Comparison of ENCODE assay signal across 29 cellular contexts in the genomic region with DNA sequence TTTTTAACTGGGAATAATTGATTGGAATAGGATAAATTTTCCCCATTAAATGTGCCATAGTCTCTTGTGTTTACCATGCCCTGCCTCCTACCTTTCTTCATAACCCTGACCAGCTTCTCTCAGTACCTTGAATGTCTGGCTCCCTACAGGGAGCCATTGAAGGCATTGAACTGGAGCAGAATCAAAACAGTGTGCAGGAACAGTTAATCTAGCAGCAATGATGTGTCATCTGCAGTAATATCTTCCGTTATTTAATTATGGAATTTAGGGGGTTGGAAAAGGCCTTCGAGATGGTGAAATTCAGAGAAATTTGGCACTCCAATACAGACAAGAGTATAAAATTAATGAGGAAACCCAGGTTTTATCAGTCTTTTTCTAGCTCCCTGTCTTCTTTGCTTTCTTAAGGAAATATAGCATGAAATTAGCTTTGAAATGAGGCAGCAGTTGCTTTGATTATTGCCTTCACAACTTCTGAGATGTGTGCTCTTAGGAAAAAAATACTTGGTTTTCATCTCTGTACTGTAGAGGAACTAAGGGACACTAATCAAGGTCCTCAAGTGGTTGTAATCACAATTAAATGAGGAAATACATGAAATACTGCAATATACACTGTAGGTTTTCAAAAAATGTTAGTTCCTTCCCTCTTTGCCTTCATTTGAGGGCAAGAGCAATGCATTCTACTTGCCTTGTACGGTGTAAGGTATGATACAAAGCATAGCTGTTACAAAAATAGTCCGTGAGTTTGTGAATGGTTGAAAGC.
DNase-seq lines count a peak whose midpoint lies in the region; ATAC-seq and TF ChIP-seq lines count a peak whose summit lies in the region.
"Had no signal": no experiment of that assay in that cellular context is flagged by ENCODE, and none has a peak within 500 bp of the region (broad histone marks: within the 10 kb centered on the region; RNA-seq: fewer than 3 reads in every experiment).

No MANE protein-coding gene starts in this region.

- no TSS peak for BruUV-seq in IMR-90 (replicated peaks; lab: Mats Ljungman, UMichigan)

- no peak overlapping the region for H4K8ac ChIP-seq in IMR-90 (ENCODE audit: low read depth in 2 of 2, low read length in 2 of 2)

- intact Hi-C loops in IMR-90 (cut with micrococcal nuclease) (loop anchor here (2.0 to 5.0 kb wide), 2 partner anchors 118 to 205 kb away; no protein-coding TSS in a partner anchor), esophagus muscularis mucosa (cut with DNase I) (no loop called here)

- TF ChIP-seq POLR2A in IMR-90 (IDR thresholded peaks at IDR 0.05; ENCODE audit: low read depth, low read length): no peak
- TF ChIP-seq POLR2A in esophagus muscularis mucosa (IDR thresholded peaks at IDR 0.05; ENCODE audit: low read depth): no peak

- no peak overlapping the region for H2AK5ac ChIP-seq in IMR-90 (ENCODE audit: low read depth, low read length)

- H3K9me3 ChIP-seq in IMR-90 (ENCODE audit: control insufficient read depth, insufficient read depth, low read length) (no peaks in the 10 kb centered on the region), smooth muscle cell (replicated peaks; ENCODE audit: low read depth) (no peaks in the 10 kb centered on the region), esophagus muscularis mucosa (no peaks in the 10 kb centered on the region)
- H3K9me3 ChIP-seq: body of pancreas, heart right ventricle, prostate gland, stomach, thyroid gland had no signal

- in situ Hi-C loops in IMR-90 (cut with MboI; ENCODE audit: low sequenced_read_pairs): no loop called here

- H3K27ac ChIP-seq in IMR-90 (ENCODE audit: insufficient read depth, low read length) (no peak overlapping the region), smooth muscle cell (ENCODE audit: low read depth) (peak overlapping the region; percentile 84), esophagus muscularis mucosa (replicated peaks in 1 of 4) (no peak overlapping the region)
- H3K27ac ChIP-seq: body of pancreas, foreskin keratinocyte, heart right ventricle, prostate gland, thyroid gland had no signal

- no peak for TF ChIP-seq CTCF in IMR-90 (conservative IDR thresholded peaks at IDR 0.05; ENCODE audit: low read depth, low read length)
- TF ChIP-seq CTCF in smooth muscle cell (IDR thresholded peaks at IDR 0.05; ENCODE audit: borderline replicate concordance, insufficient read depth, poor library complexity, severe bottlenecking): no peak
- TF ChIP-seq CTCF in esophagus muscularis mucosa (IDR thresholded peaks at IDR 0.05): no peak

- no peak overlapping the region for H3K56ac ChIP-seq in IMR-90 (ENCODE audit: extremely low read depth, insufficient read depth, low read length)

- peaks cover 8% of the 10 kb centered on the region for H3F3A ChIP-seq in smooth muscle cell (ENCODE audit: low read depth)

- no peaks in the 10 kb centered on the region for H3K79me1 ChIP-seq in IMR-90 (ENCODE audit: low read depth in 1 of 2, low read length in 2 of 2)

- H4K20me1 ChIP-seq in IMR-90 (ENCODE audit: insufficient read depth, low read length) (no peaks in the 10 kb centered on the region), smooth muscle cell (ENCODE audit: low read depth) (no peaks in the 10 kb centered on the region)

- H3K4me1 ChIP-seq in IMR-90 (ENCODE audit: control insufficient read depth, insufficient read depth, low read length) (peaks cover 8% of the 10 kb centered on the region), smooth muscle cell (ENCODE audit: low read depth) (peaks cover 4% of the 10 kb centered on the region), esophagus muscularis mucosa (peaks cover 0 to 29% (median 23%) of the 10 kb centered on the region in 4 donors)
- H3K4me1 ChIP-seq: body of pancreas, foreskin keratinocyte, prostate gland had no signal

- dilution Hi-C loops in IMR-90 (cut with HindIII; ENCODE audit: low sequenced_read_pairs, unreplicated experiment): no loop called here

- H3K4ac ChIP-seq in IMR-90 (ENCODE audit: low read depth, low read length): no peak overlapping the region

- no peak overlapping the region for H4K5ac ChIP-seq in IMR-90 (ENCODE audit: low read depth, low read length)

- H2AFZ ChIP-seq in IMR-90 (replicated peaks; ENCODE audit: low read length, poor library complexity) (no peak overlapping the region), smooth muscle cell (ENCODE audit: low read depth) (no peak overlapping the region)

- no peak overlapping the region for H3K4me3 ChIP-seq in IMR-90 (ENCODE audit: insufficient read depth, low read depth, low read length)
- H3K4me3 ChIP-seq in smooth muscle cell: no peak overlapping the region
- H3K4me3 ChIP-seq in esophagus muscularis mucosa: no peak overlapping the region
- H3K4me3 ChIP-seq: body of pancreas, heart right ventricle, K562, prostate gland, stomach, thyroid gland had no signal

- H3K36me3 ChIP-seq in IMR-90 (ENCODE audit: control insufficient read depth, insufficient read depth, low read length): no peaks in the 10 kb centered on the region
- no peaks in the 10 kb centered on the region for H3K36me3 ChIP-seq in smooth muscle cell (ENCODE audit: low read depth)
- no peaks in the 10 kb centered on the region for H3K36me3 ChIP-seq in esophagus muscularis mucosa
- H3K36me3 ChIP-seq: heart right ventricle, prostate gland, stomach, thyroid gland had no signal

- H3K9ac ChIP-seq in IMR-90 (ENCODE audit: low read depth, low read length): no peak overlapping the region
- peak overlapping the region; percentile 21 for H3K9ac ChIP-seq in smooth muscle cell (ENCODE audit: low read depth)

- no peak for ATAC-seq in IMR-90 (ENCODE audit: low read depth)
- ATAC-seq: activated naive CD8-positive, alpha-beta T cell treated with anti-CD3 and anti-CD28 coated beads, Interleukin-2, amount 50 U/mL, for 24 hours; body of pancreas; heart right ventricle; K562 had no signal

- WGBS in IMR-90 (ENCODE audit: extremely low coverage in 2 of 2, insufficient read length in 1 of 2), 2 experiments: no CpG with 5 or more reads among the region's 4 CpGs
- WGBS in smooth muscle cell (ENCODE audit: low lambda C conversion rate): 65% methylated on average over 4 of the region's 4 CpGs
- 66% methylated on average over 4 of the region's 4 CpGs for WGBS in esophagus muscularis mucosa

- no peaks in the 10 kb centered on the region; the same call in 1 of the 2 replicates for H3K9me1 ChIP-seq in IMR-90 (ENCODE audit: insufficient read depth, low read length)

- H2AK9ac ChIP-seq in IMR-90 (replicated peaks; ENCODE audit: low read depth, low read length, poor library complexity): no peak overlapping the region

- H2BK15ac ChIP-seq in IMR-90 (ENCODE audit: low read depth, low read length): no peak overlapping the region

- H3K79me2 ChIP-seq in smooth muscle cell (ENCODE audit: low read depth): no peaks in the 10 kb centered on the region

- H3K14ac ChIP-seq in IMR-90 (replicated peaks; ENCODE audit: low read depth, low read length): no peak overlapping the region

- H3K18ac ChIP-seq in IMR-90 (ENCODE audit: low read depth, low read length): peak overlapping the region; percentile 89; the same call in 1 of the 2 replicates

- H2BK5ac ChIP-seq in IMR-90 (ENCODE audit: low read depth, low read length, poor library complexity, severe bottlenecking): no peak overlapping the region

- no peak overlapping the region for H3K23ac ChIP-seq in IMR-90 (ENCODE audit: low read depth, low read length)

- H2BK20ac ChIP-seq in IMR-90 (ENCODE audit: low read depth, low read length): no peak overlapping the region

- H3K4me2 ChIP-seq in IMR-90 (ENCODE audit: low read depth, low read length) (no peak overlapping the region), smooth muscle cell (peak overlapping the region; percentile 2)

- no peak overlapping the region for H4K91ac ChIP-seq in IMR-90 (ENCODE audit: insufficient read depth, low read depth, low read length)

- TF ChIP-seq EP300 in esophagus muscularis mucosa (IDR thresholded peaks at IDR 0.05): no peak

- H2BK120ac ChIP-seq in IMR-90 (ENCODE audit: low read depth, low read length): peak overlapping the region; percentile 56; the same call in 1 of the 2 replicates

- CTCF ChIA-PET in IMR-90 (lab: Yijun Ruan, JAX): no interaction called here

- H3K27me3 ChIP-seq in IMR-90 (ENCODE audit: control insufficient read depth, insufficient read depth, low read length) (peaks cover 2% of the 10 kb centered on the region; the same call in 1 of the 2 replicates), smooth muscle cell (ENCODE audit: low read depth) (no peaks in the 10 kb centered on the region), esophagus muscularis mucosa (no peaks in the 10 kb centered on the region)
- H3K27me3 ChIP-seq: body of pancreas, foreskin keratinocyte, heart right ventricle, stomach, thyroid gland had no signal

- DNase-seq in IMR-90 (no peak), amniotic epithelial cell (ENCODE audit: low read depth) (peak; percentile 71), iris pigment epithelial cell (ENCODE audit: low read depth) (peak; percentile 63), smooth muscle cell (lab: John Stamatoyannopoulos, UW; ENCODE audit: unreplicated experiment) (no peak), esophagus muscularis mucosa (ENCODE audit: extremely low spot score) (no peak), middle frontal gyrus (ENCODE audit: extremely low spot score, low spot score) (no peak)
- DNase-seq in activated effector memory CD4-positive, alpha-beta T cell treated with anti-CD3 and anti-CD28 coated beads, Interleukin-2, amount 50 U/mL, for 16 hours: no peak
- DNase-seq: activated CD4-positive, alpha-beta T cell treated with anti-CD3 and anti-CD28 coated beads for 4 hours; activated CD8-positive, alpha-beta memory T cell treated with anti-CD3 and anti-CD28 coated beads for 24 hours; activated gamma-delta T cell treated with Interleukin-2 at 50 U/mL for 16 hours; activated naive CD8-positive, alpha-beta T cell treated with anti-CD3 and anti-CD28 coated beads, Interleukin-2, amount 50 U/mL, for 24 hours; body of pancreas; C1 segment of cervical spinal cord; COR-L47; DMS53; foreskin keratinocyte; H7; heart right ventricle; left cardiac atrium; mammary epithelial cell; MM.1S; NCI-H1417 treated with DMSO at 0.1 percent for 48 hours; NCI-H2107; OCI-M1; stomach; T-helper 2 cell; thyroid gland had no signal

- TF ChIP-seq RAD21 in IMR-90 (IDR thresholded peaks at IDR 0.05; ENCODE audit: low read length): no peak

- POLR2A ChIA-PET in IMR-90 (lab: Charles Lee; ENCODE audit: unreplicated experiment): no interaction called here

TF ChIP-seq in IMR-90, 13 proteins besides CTCF, POLR2A, EP300 and RAD21 (continues in another document):
- TF ChIP-seq MAFK (IDR thresholded peaks at IDR 0.05; ENCODE audit: low read depth, low read length) (no peak), RFX5 (IDR thresholded peaks at IDR 0.05; ENCODE audit: low read depth, low read length) (no peak), NFE2L2 (IDR thresholded peaks at IDR 0.05; ENCODE audit: low read depth, low read length) (no peak), SMC3 (IDR thresholded peaks at IDR 0.05; ENCODE audit: low read depth, low read length) (no peak), MAZ (IDR thresholded peaks at IDR 0.05; ENCODE audit: borderline replicate concordance, low read depth, low read length) (no peak), BHLHE40 (IDR thresholded peaks at IDR 0.05; ENCODE audit: low read depth, low read length) (no peak)

Comparison
In these comparisons a context has a peak if more than half of its experiments do, and no peak if none do; other contexts are left out.
1. DNase-seq: peak in amniotic epithelial cell (single experiment) and iris pigment epithelial cell (single experiment); none in IMR-90 (single experiment), smooth muscle cell (single experiment), activated effector memory CD4-positive, alpha-beta T cell treated with anti-CD3 and anti-CD28 coated beads, Interleukin-2, amount 50 U/mL, for 16 hours (single experiment), esophagus muscularis mucosa (single experiment) and middle frontal gyrus (single experiment).